ENCODE assay signal across 1 cellular context in the genomic region with DNA sequence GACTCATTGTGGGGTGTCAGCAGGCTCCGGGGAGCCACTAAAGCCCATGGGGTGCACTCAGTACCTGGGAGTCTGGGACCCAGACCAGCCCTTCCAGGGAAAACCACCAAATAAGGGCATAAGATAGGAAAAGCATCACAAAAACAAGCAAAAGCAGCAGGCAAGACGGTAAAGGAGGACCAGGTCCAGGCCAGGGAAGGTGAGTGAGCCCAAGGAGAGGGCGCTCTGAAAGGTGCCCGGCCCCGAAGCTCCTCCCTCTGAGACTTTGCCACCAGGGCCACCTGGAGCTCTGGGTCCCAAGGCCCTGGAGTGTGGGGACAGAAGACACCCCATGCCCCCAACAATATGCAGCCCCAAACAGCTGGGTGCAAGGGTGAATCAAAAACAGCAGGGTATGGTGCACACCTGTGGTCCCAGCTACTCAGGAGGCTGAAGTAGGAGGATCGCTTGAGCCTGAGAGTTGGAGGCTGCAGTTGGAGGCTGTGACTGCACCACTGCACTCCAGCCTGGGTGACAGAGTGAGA.
TF ChIP-seq lines count a peak whose summit lies in the region.

No MANE protein-coding gene starts in this region.

TF ChIP-seq in H1, 55 proteins besides CTCF, POLR2A, EP300 and RAD21:
- TF ChIP-seq SRF (IDR thresholded peaks at IDR 0.05; ENCODE audit: low read depth, low read length): peak; percentile 40; the same call in 1 of the 2 replicates
- TF ChIP-seq CTBP2 (IDR thresholded peaks at IDR 0.05; ENCODE audit: borderline replicate concordance, insufficient read depth, insufficient read length, low read length): no peak
